Comparison of ENCODE assay signal across 13 cellular contexts in the genomic region with DNA sequence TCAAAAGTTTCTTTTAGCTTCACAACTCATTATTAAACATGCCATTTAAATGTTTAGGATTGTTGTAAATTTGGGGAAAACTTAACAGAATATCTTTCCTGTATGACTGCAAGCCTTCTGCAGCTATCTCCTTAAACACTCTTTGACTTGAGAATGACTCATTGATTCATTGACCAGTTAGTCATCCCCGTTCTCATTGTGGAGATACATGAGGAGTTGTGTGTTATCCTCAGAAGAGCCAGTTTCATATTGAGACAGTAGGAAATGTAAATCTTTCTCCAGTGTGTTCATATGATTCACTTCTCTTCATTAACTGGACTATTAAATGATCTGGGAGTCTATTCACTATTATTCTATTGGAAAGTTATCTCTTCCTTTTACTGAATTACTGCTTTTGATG.
DNase-seq lines count a peak whose midpoint lies in the region; ATAC-seq, FAIRE-seq and TF ChIP-seq lines count a peak whose summit lies in the region.
"Had no signal": no experiment of that assay in that cellular context is flagged by ENCODE, and none has a peak within 500 bp of the region (broad histone marks: within the 10 kb centered on the region; RNA-seq: fewer than 3 reads in every experiment).

No MANE protein-coding gene starts in this region.

- peaks cover 6% of the 10 kb centered on the region for H3K4me1 Mint-ChIP-seq in MCF 10A (ENCODE audit: insufficient read depth, unreplicated experiment)

- H2AFZ ChIP-seq in PC-3 (ENCODE audit: low read length): no peak overlapping the region

- H3K27ac ChIP-seq in breast epithelium: no peak overlapping the region
- peak overlapping the region; percentile 9; the same call in 1 of the 2 replicates for H3K27ac ChIP-seq in PC-3 (ENCODE audit: low read length)
- H3K27ac ChIP-seq: BLaER1 treated with 17β-estradiol and CSF1 and Interleukin-3, amounts not matched to agents 10 nM and 100 nM had no signal

- H3K27me3 Mint-ChIP-seq in MCF 10A (ENCODE audit: insufficient read depth, unreplicated experiment): peaks cover 41% of the 10 kb centered on the region

- H3F3A ChIP-seq in PC-3 (ENCODE audit: low read length, unreplicated experiment): no peaks in the 10 kb centered on the region

- no peak overlapping the region for H3K4me3 ChIP-seq in breast epithelium
- no peak overlapping the region for H3K4me3 ChIP-seq in PC-3 (ENCODE audit: low read length)
- no peak overlapping the region for H3K4me3 ChIP-seq in epithelial cell of proximal tubule (ENCODE audit: low read depth, low read length)
- H3K4me3 ChIP-seq: BLaER1 treated with 17β-estradiol and CSF1 and Interleukin-3, amounts not matched to agents 10 nM and 100 nM had no signal

- H3K27me3 ChIP-seq in breast epithelium (peaks cover 0 to 3% of the 10 kb centered on the region in 2 donors), PC-3 (ENCODE audit: low read length) (no peaks in the 10 kb centered on the region)
- H3K27me3 ChIP-seq: BLaER1 treated with 17β-estradiol and CSF1 and Interleukin-3, amounts not matched to agents 10 nM and 100 nM had no signal

- no peaks in the 10 kb centered on the region for H3K9me3 Mint-ChIP-seq in MCF 10A (ENCODE audit: unreplicated experiment)

- DNase-seq in MCF 10A (ENCODE audit: unreplicated experiment): peak; percentile 64
- DNase-seq in breast epithelium (ENCODE audit: low spot score in 2 of 2): no peak
- peak; percentile 88 for DNase-seq in PC-3
- peak; percentile 26 for DNase-seq in epithelial cell of proximal tubule (ENCODE audit: low read depth)
- peak; percentile 54 for DNase-seq in urothelium cell line (ENCODE audit: low spot score)
- DNase-seq in frontal cortex (ENCODE audit: low spot score in 2 of 2): no peak
- DNase-seq: activated CD8-positive, alpha-beta memory T cell treated with anti-CD3 and anti-CD28 coated beads, Interleukin-2, amount 50 U/mL, for 4 hours; effector CD8-positive, alpha-beta T cell; NCI-H1436 treated with DMSO at 0.1 percent for 48 hours; stimulated activated CD4-positive, alpha-beta T cell treated with anti-CD3 and anti-CD28 coated beads, Interleukin-1b, Interleukin-23, amount 100 ng/mL, for 48 hours had no signal

- no peak for TF ChIP-seq POLR2A in breast epithelium (IDR thresholded peaks at IDR 0.05)

- no peaks in the 10 kb centered on the region for H3K79me2 ChIP-seq in PC-3 (ENCODE audit: low read length)

- CTCF ChIA-PET in MCF 10A (lab: Yijun Ruan, JAX) (no interaction called here), PC-3 (lab: Charles Lee) (no interaction called here)

- no peaks in the 10 kb centered on the region for H4K20me1 ChIP-seq in PC-3 (ENCODE audit: low read length)
- H4K20me1 ChIP-seq: BLaER1 treated with 17β-estradiol and CSF1 and Interleukin-3, amounts not matched to agents 10 nM and 100 nM had no signal

- H3K4me3 Mint-ChIP-seq in MCF 10A (ENCODE audit: unreplicated experiment): no peak overlapping the region

- H3K27ac Mint-ChIP-seq in MCF 10A (ENCODE audit: low read depth, unreplicated experiment): no peak overlapping the region

- H3K4me1 ChIP-seq in breast epithelium (no peaks in the 10 kb centered on the region), PC-3 (ENCODE audit: insufficient read depth, low read length) (peaks cover 8% of the 10 kb centered on the region)
- H3K4me1 ChIP-seq: BLaER1 treated with 17β-estradiol and CSF1 and Interleukin-3, amounts not matched to agents 10 nM and 100 nM had no signal

- BruUV-seq in MCF 10A (replicated peaks; lab: Mats Ljungman, UMichigan) (no TSS peak), PC-3 (replicated peaks; lab: Mats Ljungman, UMichigan) (no TSS peak)

- H3K4me2 ChIP-seq in PC-3 (ENCODE audit: low read length): peak overlapping the region; percentile 13; the same call in 1 of the 2 replicates
- H3K4me2 ChIP-seq: BLaER1 treated with 17β-estradiol and CSF1 and Interleukin-3, amounts not matched to agents 10 nM and 100 nM had no signal

- POLR2A ChIA-PET in MCF 10A (lab: Yijun Ruan, JAX) (interaction anchor here (1.3 kb wide), 1 partner anchor 9 kb away, joined by 6 read pairs; no protein-coding TSS in a partner anchor), PC-3 (lab: Charles Lee; ENCODE audit: unreplicated experiment) (no interaction called here)

- H3K9me2 ChIP-seq in PC-3 (replicated peaks; ENCODE audit: low read length): no peaks in the 10 kb centered on the region

- TF ChIP-seq CTCF in MCF 10A (IDR thresholded peaks at IDR 0.05; ENCODE audit: unreplicated experiment) (no peak), breast epithelium (IDR thresholded peaks at IDR 0.05) (no peak), PC-3 (conservative IDR thresholded peaks at IDR 0.05; ENCODE audit: low read depth, low read length) (no peak), epithelial cell of proximal tubule (conservative IDR thresholded peaks at IDR 0.05; ENCODE audit: low read depth, low read length) (no peak)

- no peaks in the 10 kb centered on the region for H3K36me3 Mint-ChIP-seq in MCF 10A (ENCODE audit: insufficient read depth, unreplicated experiment)

- H3K36me3 ChIP-seq in breast epithelium (no peaks in the 10 kb centered on the region), PC-3 (ENCODE audit: low read depth, low read length) (no peaks in the 10 kb centered on the region)
- H3K36me3 ChIP-seq: BLaER1 treated with 17β-estradiol and CSF1 and Interleukin-3, amounts not matched to agents 10 nM and 100 nM had no signal

- H3K9me3 ChIP-seq in breast epithelium (no peaks in the 10 kb centered on the region), PC-3 (ENCODE audit: low read length) (no peaks in the 10 kb centered on the region)
- H3K9me3 ChIP-seq: BLaER1 treated with 17β-estradiol and CSF1 and Interleukin-3, amounts not matched to agents 10 nM and 100 nM had no signal

- no peak overlapping the region for H3K9ac ChIP-seq in PC-3 (ENCODE audit: low read length)
- H3K9ac ChIP-seq: BLaER1 treated with 17β-estradiol and CSF1 and Interleukin-3, amounts not matched to agents 10 nM and 100 nM had no signal

- intact Hi-C loops in MCF 10A (cut with micrococcal nuclease): no loop called here
- intact Hi-C loops in breast epithelium (cut with DNase I; ENCODE audit: low total_unique reads): no loop called here
- intact Hi-C loops in PC-3 (cut with micrococcal nuclease): loop anchor here (1.0 to 5.0 kb wide), 3 partner anchors 9 to 79 kb away; no protein-coding TSS in a partner anchor

- ATAC-seq in PC-3 (peak; percentile 98), HG02798 (IDR thresholded peaks at IDR 0.05; ENCODE audit: poor library complexity, unreplicated experiment) (no peak), HG02642 (IDR thresholded peaks at IDR 0.05; ENCODE audit: poor library complexity, unreplicated experiment) (no peak)

- no peak for FAIRE-seq in urothelium cell line (lab: Jason Lieb, UNC)
- no peak for FAIRE-seq in frontal cortex (lab: Jason Lieb, UNC)

Comparison
In these comparisons a context has a peak if more than half of its experiments do, and no peak if none do; other contexts are left out.
1. DNase-seq: peak in MCF 10A (single experiment), PC-3 (single experiment), epithelial cell of proximal tubule (single experiment) and urothelium cell line (single experiment); none in breast epithelium (0 of 2) and frontal cortex (0 of 2).